ENCODE assay signal across 1 cellular context in genomic region chr11:118592616-118593367, GRCh38.
TF ChIP-seq lines count a peak whose summit lies in the region.

No MANE protein-coding gene starts in this region.

TF ChIP-seq in IMR-90, 13 proteins besides CTCF, POLR2A, EP300 and RAD21:
- TF ChIP-seq BHLHE40 (IDR thresholded peaks at IDR 0.05; ENCODE audit: low read depth, low read length) (no peak), CEBPB (IDR thresholded peaks at IDR 0.05; ENCODE audit: low read depth, low read length) (no peak), RFX5 (IDR thresholded peaks at IDR 0.05; ENCODE audit: low read depth, low read length) (no peak), CHD1 (IDR thresholded peaks at IDR 0.05; ENCODE audit: low read depth, low read length) (no peak), MAFK (IDR thresholded peaks at IDR 0.05; ENCODE audit: low read depth, low read length) (no peak), NFE2L2 (IDR thresholded peaks at IDR 0.05; ENCODE audit: low read depth, low read length) (no peak), RCOR1 (IDR thresholded peaks at IDR 0.05; ENCODE audit: insufficient replicate concordance, low read length) (no peak), FOS (IDR thresholded peaks at IDR 0.05; ENCODE audit: low read depth, low read length) (no peak), MXI1 (IDR thresholded peaks at IDR 0.05; ENCODE audit: borderline replicate concordance, low read depth, low read length) (no peak), SMC3 (IDR thresholded peaks at IDR 0.05; ENCODE audit: low read depth, low read length) (no peak), MAZ (IDR thresholded peaks at IDR 0.05; ENCODE audit: borderline replicate concordance, low read depth, low read length) (no peak)
- TF ChIP-seq, protein P1, sequence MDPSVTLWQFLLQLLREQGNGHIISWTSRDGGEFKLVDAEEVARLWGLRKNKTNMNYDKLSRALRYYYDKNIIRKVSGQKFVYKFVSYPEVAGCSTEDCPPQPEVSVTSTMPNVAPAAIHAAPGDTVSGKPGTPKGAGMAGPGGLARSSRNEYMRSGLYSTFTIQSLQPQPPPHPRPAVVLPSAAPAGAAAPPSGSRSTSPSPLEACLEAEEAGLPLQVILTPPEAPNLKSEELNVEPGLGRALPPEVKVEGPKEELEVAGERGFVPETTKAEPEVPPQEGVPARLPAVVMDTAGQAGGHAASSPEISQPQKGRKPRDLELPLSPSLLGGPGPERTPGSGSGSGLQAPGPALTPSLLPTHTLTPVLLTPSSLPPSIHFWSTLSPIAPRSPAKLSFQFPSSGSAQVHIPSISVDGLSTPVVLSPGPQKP (IDR thresholded peaks at IDR 0.05; ENCODE audit: borderline replicate concordance, low read depth, low read length) = no peak
- TF ChIP-seq, protein P2, sequence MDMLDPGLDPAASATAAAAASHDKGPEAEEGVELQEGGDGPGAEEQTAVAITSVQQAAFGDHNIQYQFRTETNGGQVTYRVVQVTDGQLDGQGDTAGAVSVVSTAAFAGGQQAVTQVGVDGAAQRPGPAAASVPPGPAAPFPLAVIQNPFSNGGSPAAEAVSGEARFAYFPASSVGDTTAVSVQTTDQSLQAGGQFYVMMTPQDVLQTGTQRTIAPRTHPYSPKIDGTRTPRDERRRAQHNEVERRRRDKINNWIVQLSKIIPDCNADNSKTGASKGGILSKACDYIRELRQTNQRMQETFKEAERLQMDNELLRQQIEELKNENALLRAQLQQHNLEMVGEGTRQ (IDR thresholded peaks at IDR 0.05; ENCODE audit: low read depth, low read length) = no peak
